In genomic region chr12:25041006-25041741, GRCh38 we compare ENCODE assay signal across 12 cellular contexts.
DNase-seq lines count a peak whose midpoint lies in the region; ATAC-seq and TF ChIP-seq lines count a peak whose summit lies in the region.
"Had no signal": no experiment of that assay in that cellular context is flagged by ENCODE, and none has a peak within 500 bp of the region (broad histone marks: within the 10 kb centered on the region; RNA-seq: fewer than 3 reads in every experiment).

No MANE protein-coding gene starts in this region.

- intact Hi-C loops in left ventricle myocardium inferior (cut with micrococcal nuclease), result no loop called here
- intact Hi-C loops in left ventricle myocardium superior (cut with micrococcal nuclease), result no loop called here
- intact Hi-C loops in tibial artery (cut with DNase I; ENCODE audit: low total_unique reads), result no loop called here
- intact Hi-C loops in ascending aorta (cut with DNase I), result no loop called here

- H3K4me3 ChIP-seq in left ventricle myocardium inferior (no peak overlapping the region), astrocyte of the spinal cord (ENCODE audit: low read depth, low read length) (no peak overlapping the region), tibial artery (no peak overlapping the region), ascending aorta (no peak overlapping the region)
- H3K4me3 ChIP-seq: tibial nerve had no signal

- H3K4me1 ChIP-seq in left ventricle myocardium inferior, result no peaks in the 10 kb centered on the region
- H3K4me1 ChIP-seq in tibial artery, result no peaks in the 10 kb centered on the region
- H3K4me1 ChIP-seq in ascending aorta, result no peaks in the 10 kb centered on the region

- H3K27ac ChIP-seq in left ventricle myocardium inferior (replicated peaks) (peak overlapping the region; percentile 50), tibial artery (no peak overlapping the region), ascending aorta (no peak overlapping the region)
- H3K27ac ChIP-seq: neutrophil had no signal

- in situ Hi-C loops in astrocyte of the spinal cord (cut with HindIII; ENCODE audit: low sequenced_read_pairs), result no loop called here

- no peaks in the 10 kb centered on the region for H3K36me3 ChIP-seq in left ventricle myocardium inferior
- no peaks in the 10 kb centered on the region for H3K36me3 ChIP-seq in tibial artery
- no peaks in the 10 kb centered on the region for H3K36me3 ChIP-seq in ascending aorta
- H3K36me3 ChIP-seq: neutrophil, tibial nerve had no signal

- TF ChIP-seq CTCF in left ventricle myocardium inferior (IDR thresholded peaks at IDR 0.05; ENCODE audit: borderline replicate concordance) (no peak), astrocyte of the spinal cord (IDR thresholded peaks at IDR 0.05; ENCODE audit: low read depth, low read length) (no peak), tibial artery (IDR thresholded peaks at IDR 0.05) (no peak), ascending aorta (IDR thresholded peaks at IDR 0.05) (no peak)

- peaks cover 10% of the 10 kb centered on the region for H3K9me3 ChIP-seq in left ventricle myocardium inferior (replicated peaks)
- no peaks in the 10 kb centered on the region for H3K9me3 ChIP-seq in tibial artery
- H3K9me3 ChIP-seq in ascending aorta, result peaks cover 0 to 6% of the 10 kb centered on the region in 2 donors
- H3K9me3 ChIP-seq: neutrophil had no signal

- no peaks in the 10 kb centered on the region for H3K27me3 ChIP-seq in left ventricle myocardium inferior (ENCODE audit: low read depth)
- no peaks in the 10 kb centered on the region for H3K27me3 ChIP-seq in tibial artery
- no peaks in the 10 kb centered on the region for H3K27me3 ChIP-seq in ascending aorta
- H3K27me3 ChIP-seq: neutrophil, tibial nerve had no signal

- DNase-seq in left ventricle myocardium inferior (no peak), left ventricle myocardium superior (no peak), astrocyte of the spinal cord (ENCODE audit: low read depth, low spot score) (peak; percentile 22), tibial artery (no peak), ascending aorta (ENCODE audit: low spot score in 2 of 2) (no peak), GDM1 (lab: John Stamatoyannopoulos, UW) (no peak)
- DNase-seq in activated CD8-positive, alpha-beta memory T cell treated with anti-CD3 and anti-CD28 coated beads for 24 hours, result no peak
- DNase-seq: activated CD4-positive, alpha-beta memory T cell treated with anti-CD3 and anti-CD28 coated beads, Interleukin-2, amount 10 ng/mL, durations not matched to agents 7 days and 5 days; stimulated activated CD4-positive, alpha-beta T cell treated with anti-CD3 and anti-CD28 coated beads, Interleukin-4, amount 100 ng/mL, for 24 hours had no signal

- no peak for ATAC-seq in left ventricle myocardium superior
- ATAC-seq in HG03095 (IDR thresholded peaks at IDR 0.05; ENCODE audit: unreplicated experiment), result peak; percentile 85
